Comparison of ENCODE assay signal across 24 cellular contexts in genomic region chr4:187992971-187993370, GRCh38. TPM values are rescaled to one million over a fixed set of nuclear protein-coding genes. Genes with fewer than 3 reads are reported as not detected.
"Had no signal": no experiment of that assay in that cellular context is flagged by ENCODE, and none has a peak within 500 bp of the region (broad histone marks: within the 10 kb centered on the region; RNA-seq: fewer than 3 reads in every experiment).

No MANE protein-coding gene starts in this region.

- H3K4me1 Mint-ChIP-seq: activated CD4-positive, alpha-beta memory T cell treated with anti-CD3 and anti-CD28 coated beads, Interleukin-2, amount 10 ng/mL, durations not matched to agents 7 days and 5 days; activated CD4-positive, alpha-beta T cell treated with anti-CD3 and anti-CD28 coated beads for 36 hours; activated naive CD8-positive, alpha-beta T cell treated with anti-CD3 and anti-CD28 coated beads, Interleukin-2, amount 50 U/mL, for 24 hours; T-helper 17 cell had no signal

- H2AFZ ChIP-seq: PC-9 had no signal

- H3K9me3 ChIP-seq: ascending aorta, body of pancreas had no signal

- H3K27ac Mint-ChIP-seq: activated CD4-positive, alpha-beta memory T cell treated with anti-CD3 and anti-CD28 coated beads, Interleukin-2, amount 10 ng/mL, durations not matched to agents 7 days and 5 days; activated CD4-positive, alpha-beta T cell treated with anti-CD3 and anti-CD28 coated beads for 36 hours; activated naive CD8-positive, alpha-beta T cell treated with anti-CD3 and anti-CD28 coated beads, Interleukin-2, amount 50 U/mL, for 24 hours; activated T-cell treated with anti-CD3 and anti-CD28 coated beads, Interleukin-2, amount 50 U/mL, for 72 hours; T-helper 17 cell had no signal

- H3K4me3 Mint-ChIP-seq: activated CD4-positive, alpha-beta memory T cell treated with anti-CD3 and anti-CD28 coated beads, Interleukin-2, amount 10 ng/mL, durations not matched to agents 7 days and 5 days; activated CD4-positive, alpha-beta T cell treated with anti-CD3 and anti-CD28 coated beads for 36 hours; activated naive CD8-positive, alpha-beta T cell treated with anti-CD3 and anti-CD28 coated beads, Interleukin-2, amount 50 U/mL, for 24 hours; activated T-cell treated with anti-CD3 and anti-CD28 coated beads, Interleukin-2, amount 50 U/mL, for 72 hours; T-helper 17 cell had no signal

- H3K4me1 ChIP-seq: ascending aorta, body of pancreas had no signal

- H3K4me2 ChIP-seq: PC-9 had no signal

- H3K4me3 ChIP-seq: ascending aorta, body of pancreas, PC-9 had no signal

- H3K27me3 Mint-ChIP-seq: T-helper 17 cell had no signal

- H3K36me3 ChIP-seq: ascending aorta had no signal

- H3K27me3 ChIP-seq: ascending aorta, body of pancreas had no signal

- ATAC-seq: activated CD4-positive, alpha-beta T cell treated with anti-CD3 and anti-CD28 coated beads for 36 hours; activated naive CD4-positive, alpha-beta T cell treated with anti-CD3 and anti-CD28 coated beads, Interleukin-2, amount 50 U/mL, for 72 hours; activated naive CD8-positive, alpha-beta T cell treated with anti-CD3 and anti-CD28 coated beads, Interleukin-2, amount 50 U/mL, for 24 hours; activated T-cell treated with anti-CD3 and anti-CD28 coated beads, Interleukin-2, amount 50 U/mL, for 72 hours; body of pancreas; T-helper 17 cell had no signal

- DNase-seq: activated CD4-positive, alpha-beta memory T cell treated with anti-CD3 and anti-CD28 coated beads, Interleukin-2, amount 10 ng/mL, durations not matched to agents 7 days and 5 days; activated CD4-positive, alpha-beta T cell treated with anti-CD3 and anti-CD28 coated beads for 36 hours; activated CD4-positive, alpha-beta T cell treated with anti-CD3 and anti-CD28 coated beads, Interleukin-2, amount 50 U/mL, for 1 hour; activated CD4-positive, CD25-positive, alpha-beta regulatory T cell; activated naive CD4-positive, alpha-beta T cell; activated naive CD8-positive, alpha-beta T cell treated with anti-CD3 and anti-CD28 coated beads, Interleukin-2, amount 50 U/mL, for 24 hours; activated T-cell treated with anti-CD3 and anti-CD28 coated beads, Interleukin-2, amount 50 U/mL, for 72 hours; amniotic stem cell; body of pancreas; central memory CD4-positive, alpha-beta T cell; KG1; NCI-H1092 treated with DMSO at 0.1 percent for 48 hours; NCI-H1417 treated with DMSO at 0.1 percent for 48 hours; NCI-H1694; NCI-H2029 treated with DMSO at 0.1 percent for 48 hours; NCI-H524; PC-9; SIG-M5; T-helper 17 cell; T-helper 9 cell had no signal

- H3K27ac ChIP-seq: ascending aorta, body of pancreas, PC-9 had no signal

RNA-seq across cellular contexts. Expression of gene ZFP42, which starts 2.6 kb away (rescaled TPM):
- total RNA-seq: activated CD4-positive, alpha-beta memory T cell treated with anti-CD3 and anti-CD28 coated beads, Interleukin-2, amount 10 ng/mL, durations not matched to agents 7 days and 5 days; activated CD4-positive, alpha-beta T cell treated with anti-CD3 and anti-CD28 coated beads for 36 hours; activated CD8-positive, alpha-beta memory T cell treated with anti-CD3 and anti-CD28 coated beads for 36 hours; activated naive CD4-positive, alpha-beta T cell treated with anti-CD3 and anti-CD28 coated beads, Interleukin-2, amount 50 U/mL, for 72 hours; activated T-cell treated with anti-CD3 and anti-CD28 coated beads, Interleukin-2, amount 50 U/mL, for 72 hours; ascending aorta; LHCN-M2; PC-9; T-helper 17 cell had no signal
